1 cellular context compared by ENCODE assay signal in the genomic region with DNA sequence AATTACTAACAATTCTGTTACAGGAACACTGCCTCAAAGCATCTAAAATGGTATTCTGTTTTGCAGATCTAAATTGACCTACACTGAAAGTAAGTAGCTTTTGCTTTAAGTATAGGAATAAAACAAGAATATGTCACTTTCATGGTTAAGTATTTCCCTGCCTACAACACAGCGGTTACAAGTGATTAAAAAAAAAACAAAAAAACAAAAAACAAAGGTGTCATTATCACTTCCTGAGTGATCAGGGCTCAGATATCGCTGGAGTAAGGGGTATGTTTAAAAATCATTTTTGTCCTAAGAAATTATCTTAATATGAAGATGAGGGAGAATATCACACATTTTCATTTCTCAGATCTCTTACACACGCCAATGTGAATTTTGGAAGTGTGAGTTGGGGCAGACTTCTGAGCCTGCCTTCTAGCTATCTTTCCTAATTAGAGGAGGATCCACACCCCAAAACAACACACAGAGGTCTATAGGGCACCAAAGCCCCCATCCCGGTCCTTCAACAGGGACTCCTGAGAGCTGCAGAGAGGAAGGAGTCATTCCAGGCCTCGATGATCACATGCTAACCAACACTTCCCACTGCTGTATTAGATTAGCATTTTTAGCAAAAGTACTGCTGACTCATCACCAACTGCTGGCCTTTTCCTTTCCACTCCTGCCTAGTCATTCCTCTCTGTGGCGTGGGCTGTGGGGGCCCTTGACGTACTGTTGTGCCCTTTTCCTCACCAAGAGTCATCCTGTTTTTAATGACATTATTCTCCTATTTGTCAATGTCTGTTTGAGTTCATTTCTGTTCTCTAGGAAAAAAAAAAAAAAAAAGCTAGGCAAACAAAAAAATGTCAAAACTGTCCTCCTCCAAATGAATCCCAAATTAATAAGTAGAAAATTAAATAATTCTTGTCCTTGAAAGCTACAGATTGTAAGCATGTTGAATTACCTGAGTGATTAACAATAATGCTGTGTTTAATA.
A peak's percentile ranks its signal among the peaks of the same experiment; 100 is the strongest.
TF ChIP-seq lines count a peak whose summit lies in the region.

No MANE protein-coding gene starts in this region.

TF ChIP-seq in K562, 482 proteins besides CTCF, POLR2A, EP300 and RAD21 (continued from another document and continues in another):
- TF ChIP-seq SREBF2 (CRISPR knock-in tag; IDR thresholded peaks at IDR 0.05) (no peak), RBFOX2 (IDR thresholded peaks at IDR 0.05; ENCODE audit: low read depth, low read length) (peak; percentile 36; the same call in 1 of the 2 replicates), CTBP1 (IDR thresholded peaks at IDR 0.05; ENCODE audit: borderline replicate concordance) (no peak), POLR2B (IDR thresholded peaks at IDR 0.05; ENCODE audit: low read depth, partially characterized antibody) (no peak), GATAD2A (IDR thresholded peaks at IDR 0.05) (peak; percentile 74; the same call in 1 of the 2 replicates), TAL1 (IDR thresholded peaks at IDR 0.05) (peak; percentile 42; the same call in 1 of the 2 replicates), RBM25 (IDR thresholded peaks at IDR 0.05; ENCODE audit: low read depth, low read length, severe bottlenecking) (peak; percentile 5), NCOR1 (IDR thresholded peaks at IDR 0.05) (peak; percentile 76), SMARCA4 (IDR thresholded peaks at IDR 0.05) (peak; percentile 93), ZNF140 (CRISPR knock-in tag; IDR thresholded peaks at IDR 0.05) (no peak), ZNF77 (CRISPR knock-in tag; IDR thresholded peaks at IDR 0.05) (no peak), SMARCB1 (IDR thresholded peaks at IDR 0.05; ENCODE audit: insufficient read length, low read depth) (no peak), GTF2E2 (tag; IDR thresholded peaks at IDR 0.05) (0 out of 2 replicates have a peak, but pooled peaks have one; percentile 7), ZNF274 (IDR thresholded peaks at IDR 0.05; ENCODE audit: borderline replicate concordance, low read depth, low read length) (no peak), CBX2 (IDR thresholded peaks at IDR 0.05; ENCODE audit: insufficient read depth, low read length, poor library complexity, severe bottlenecking) (no peak), TCF7 (IDR thresholded peaks at IDR 0.05; ENCODE audit: borderline replicate concordance) (no peak), CBX3 (IDR thresholded peaks at IDR 0.05; ENCODE audit: borderline replicate concordance in 1 of 2, low read length in 2 of 2) (peak in 1 of 2 experiments; percentile 96; a peak in 2 of 3 replicates), ARID1B (IDR thresholded peaks at IDR 0.05) (peak; percentile 88), NONO (IDR thresholded peaks at IDR 0.05; ENCODE audit: low read depth in 2 of 2, low read length in 1 of 2) (peak in 1 of 2 experiments; percentile 33; a peak in 1 of 4 replicates), ZBTB8A (IDR thresholded peaks at IDR 0.05; ENCODE audit: partially characterized antibody) (no peak), ZC3H11A (IDR thresholded peaks at IDR 0.05; ENCODE audit: low read depth, low read length) (0 out of 2 replicates have a peak, but pooled peaks have one; percentile 65), NR2C1 (IDR thresholded peaks at IDR 0.05) (no peak; the same call in 1 of the 2 replicates), NR2C1 (tag; IDR thresholded peaks at IDR 0.05) (peak; percentile 69), MXI1 (IDR thresholded peaks at IDR 0.05; ENCODE audit: low read depth, low read length) (no peak), HIVEP1 (CRISPR knock-in tag; IDR thresholded peaks at IDR 0.05) (peak; percentile 77; the same call in 1 of the 2 replicates), ZNF551 (CRISPR knock-in tag; IDR thresholded peaks at IDR 0.05) (no peak), CEBPB (tag; IDR thresholded peaks at IDR 0.05) (no peak), ZFPM2 (CRISPR knock-in tag; IDR thresholded peaks at IDR 0.05) (no peak), RBBP5 (IDR thresholded peaks at IDR 0.05; ENCODE audit: borderline replicate concordance, insufficient read depth, low read length, poor library complexity, severe bottlenecking) (peak; percentile 40), RBM34 (IDR thresholded peaks at IDR 0.05; ENCODE audit: borderline replicate concordance, insufficient read depth, low read length) (no peak), CBX8 (IDR thresholded peaks at IDR 0.05; ENCODE audit: borderline replicate concordance, extremely low read depth, low read depth, low read length, poor library complexity, severe bottlenecking) (no peak), RAD51 (IDR thresholded peaks at IDR 0.05; ENCODE audit: borderline replicate concordance, low read depth) (peak; percentile 58; the same call in 1 of the 2 replicates), HDAC6 (IDR thresholded peaks at IDR 0.05; ENCODE audit: low read depth, low read length) (no peak)
- TF ChIP-seq, protein P1, sequence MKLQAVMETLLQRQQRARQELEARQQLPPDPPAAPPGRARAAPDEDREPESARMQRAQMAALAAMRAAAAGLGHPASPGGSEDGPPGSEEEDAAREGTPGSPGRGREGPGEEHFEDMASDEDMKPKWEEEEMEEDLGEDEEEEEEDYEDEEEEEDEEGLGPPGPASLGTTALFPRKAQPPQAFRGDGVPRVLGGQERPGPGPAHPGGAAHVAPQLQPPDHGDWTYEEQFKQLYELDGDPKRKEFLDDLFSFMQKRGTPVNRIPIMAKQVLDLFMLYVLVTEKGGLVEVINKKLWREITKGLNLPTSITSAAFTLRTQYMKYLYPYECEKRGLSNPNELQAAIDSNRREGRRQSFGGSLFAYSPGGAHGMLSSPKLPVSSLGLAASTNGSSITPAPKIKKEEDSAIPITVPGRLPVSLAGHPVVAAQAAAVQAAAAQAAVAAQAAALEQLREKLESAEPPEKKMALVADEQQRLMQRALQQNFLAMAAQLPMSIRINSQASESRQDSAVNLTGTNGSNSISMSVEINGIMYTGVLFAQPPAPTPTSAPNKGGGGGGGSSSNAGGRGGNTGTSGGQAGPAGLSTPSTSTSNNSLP (IDR thresholded peaks at IDR 0.05; ENCODE audit: borderline replicate concordance, low read depth, low read length): peak; percentile 69; the same call in 1 of the 2 replicates
- TF ChIP-seq, protein P2, sequence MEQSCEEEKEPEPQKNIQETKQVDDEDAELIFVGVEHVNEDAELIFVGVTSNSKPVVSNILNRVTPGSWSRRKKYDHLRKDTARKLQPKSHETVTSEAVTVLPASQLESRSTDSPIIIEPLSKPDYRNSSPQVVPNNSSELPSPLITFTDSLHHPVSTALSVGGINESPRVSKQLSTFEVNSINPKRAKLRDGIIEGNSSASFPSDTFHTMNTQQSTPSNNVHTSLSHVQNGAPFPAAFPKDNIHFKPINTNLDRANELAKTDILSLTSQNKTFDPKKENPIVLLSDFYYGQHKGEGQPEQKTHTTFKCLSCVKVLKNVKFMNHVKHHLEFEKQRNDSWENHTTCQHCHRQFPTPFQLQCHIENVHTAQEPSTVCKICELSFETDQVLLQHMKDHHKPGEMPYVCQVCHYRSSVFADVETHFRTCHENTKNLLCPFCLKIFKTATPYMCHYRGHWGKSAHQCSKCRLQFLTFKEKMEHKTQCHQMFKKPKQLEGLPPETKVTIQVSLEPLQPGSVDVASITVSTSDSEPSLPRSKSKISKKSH (CRISPR knock-in tag; IDR thresholded peaks at IDR 0.05): no peak
- TF ChIP-seq, protein P3, sequence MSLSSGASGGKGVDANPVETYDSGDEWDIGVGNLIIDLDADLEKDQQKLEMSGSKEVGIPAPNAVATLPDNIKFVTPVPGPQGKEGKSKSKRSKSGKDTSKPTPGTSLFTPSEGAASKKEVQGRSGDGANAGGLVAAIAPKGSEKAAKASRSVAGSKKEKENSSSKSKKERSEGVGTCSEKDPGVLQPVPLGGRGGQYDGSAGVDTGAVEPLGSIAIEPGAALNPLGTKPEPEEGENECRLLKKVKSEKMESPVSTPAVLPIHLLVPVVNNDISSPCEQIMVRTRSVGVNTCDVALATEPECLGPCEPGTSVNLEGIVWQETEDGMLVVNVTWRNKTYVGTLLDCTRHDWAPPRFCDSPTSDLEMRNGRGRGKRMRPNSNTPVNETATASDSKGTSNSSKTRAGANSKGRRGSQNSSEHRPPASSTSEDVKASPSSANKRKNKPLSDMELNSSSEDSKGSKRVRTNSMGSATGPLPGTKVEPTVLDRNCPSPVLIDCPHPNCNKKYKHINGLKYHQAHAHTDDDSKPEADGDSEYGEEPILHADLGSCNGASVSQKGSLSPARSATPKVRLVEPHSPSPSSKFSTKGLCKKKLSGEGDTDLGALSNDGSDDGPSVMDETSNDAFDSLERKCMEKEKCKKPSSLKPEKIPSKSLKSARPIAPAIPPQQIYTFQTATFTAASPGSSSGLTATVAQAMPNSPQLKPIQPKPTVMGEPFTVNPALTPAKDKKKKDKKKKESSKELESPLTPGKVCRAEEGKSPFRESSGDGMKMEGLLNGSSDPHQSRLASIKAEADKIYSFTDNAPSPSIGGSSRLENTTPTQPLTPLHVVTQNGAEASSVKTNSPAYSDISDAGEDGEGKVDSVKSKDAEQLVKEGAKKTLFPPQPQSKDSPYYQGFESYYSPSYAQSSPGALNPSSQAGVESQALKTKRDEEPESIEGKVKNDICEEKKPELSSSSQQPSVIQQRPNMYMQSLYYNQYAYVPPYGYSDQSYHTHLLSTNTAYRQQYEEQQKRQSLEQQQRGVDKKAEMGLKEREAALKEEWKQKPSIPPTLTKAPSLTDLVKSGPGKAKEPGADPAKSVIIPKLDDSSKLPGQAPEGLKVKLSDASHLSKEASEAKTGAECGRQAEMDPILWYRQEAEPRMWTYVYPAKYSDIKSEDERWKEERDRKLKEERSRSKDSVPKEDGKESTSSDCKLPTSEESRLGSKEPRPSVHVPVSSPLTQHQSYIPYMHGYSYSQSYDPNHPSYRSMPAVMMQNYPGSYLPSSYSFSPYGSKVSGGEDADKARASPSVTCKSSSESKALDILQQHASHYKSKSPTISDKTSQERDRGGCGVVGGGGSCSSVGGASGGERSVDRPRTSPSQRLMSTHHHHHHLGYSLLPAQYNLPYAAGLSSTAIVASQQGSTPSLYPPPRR (CRISPR knock-in tag; IDR thresholded peaks at IDR 0.05; ENCODE audit: borderline replicate concordance): no peak
- TF ChIP-seq, protein P4, sequence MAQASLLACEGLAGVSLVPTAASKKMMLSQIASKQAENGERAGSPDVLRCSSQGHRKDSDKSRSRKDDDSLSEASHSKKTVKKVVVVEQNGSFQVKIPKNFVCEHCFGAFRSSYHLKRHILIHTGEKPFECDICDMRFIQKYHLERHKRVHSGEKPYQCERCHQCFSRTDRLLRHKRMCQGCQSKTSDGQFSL (CRISPR knock-in tag; IDR thresholded peaks at IDR 0.05): no peak
- TF ChIP-seq, protein P4 (tag; IDR thresholded peaks at IDR 0.05): peak in 1 of 2 experiments; percentile 64; a peak in 1 of 4 replicates
- TF ChIP-seq, protein P5, sequence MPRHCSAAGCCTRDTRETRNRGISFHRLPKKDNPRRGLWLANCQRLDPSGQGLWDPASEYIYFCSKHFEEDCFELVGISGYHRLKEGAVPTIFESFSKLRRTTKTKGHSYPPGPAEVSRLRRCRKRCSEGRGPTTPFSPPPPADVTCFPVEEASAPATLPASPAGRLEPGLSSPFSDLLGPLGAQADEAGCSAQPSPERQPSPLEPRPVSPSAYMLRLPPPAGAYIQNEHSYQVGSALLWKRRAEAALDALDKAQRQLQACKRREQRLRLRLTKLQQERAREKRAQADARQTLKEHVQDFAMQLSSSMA (CRISPR knock-in tag; IDR thresholded peaks at IDR 0.05): no peak
- TF ChIP-seq, protein P6, sequence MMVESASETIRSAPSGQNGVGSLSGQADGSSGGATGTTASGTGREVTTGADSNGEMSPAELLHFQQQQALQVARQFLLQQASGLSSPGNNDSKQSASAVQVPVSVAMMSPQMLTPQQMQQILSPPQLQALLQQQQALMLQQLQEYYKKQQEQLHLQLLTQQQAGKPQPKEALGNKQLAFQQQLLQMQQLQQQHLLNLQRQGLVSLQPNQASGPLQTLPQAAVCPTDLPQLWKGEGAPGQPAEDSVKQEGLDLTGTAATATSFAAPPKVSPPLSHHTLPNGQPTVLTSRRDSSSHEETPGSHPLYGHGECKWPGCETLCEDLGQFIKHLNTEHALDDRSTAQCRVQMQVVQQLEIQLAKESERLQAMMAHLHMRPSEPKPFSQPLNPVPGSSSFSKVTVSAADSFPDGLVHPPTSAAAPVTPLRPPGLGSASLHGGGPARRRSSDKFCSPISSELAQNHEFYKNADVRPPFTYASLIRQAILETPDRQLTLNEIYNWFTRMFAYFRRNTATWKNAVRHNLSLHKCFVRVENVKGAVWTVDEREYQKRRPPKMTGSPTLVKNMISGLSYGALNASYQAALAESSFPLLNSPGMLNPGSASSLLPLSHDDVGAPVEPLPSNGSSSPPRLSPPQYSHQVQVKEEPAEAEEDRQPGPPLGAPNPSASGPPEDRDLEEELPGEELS (CRISPR knock-in tag; IDR thresholded peaks at IDR 0.05; ENCODE audit: borderline replicate concordance): no peak
